Comparison of ENCODE assay signal across 35 cellular contexts in genomic region chr2:82476094-82476493, GRCh38.
"Had no signal": no experiment of that assay in that cellular context is flagged by ENCODE, and none has a peak within 500 bp of the region (broad histone marks: within the 10 kb centered on the region; RNA-seq: fewer than 3 reads in every experiment).

No MANE protein-coding gene starts in this region.

- H3K9me3 ChIP-seq: MG63 had no signal

- H3K36me3 ChIP-seq: MG63 had no signal

- H3K4me3 ChIP-seq: MG63 had no signal

- H3K27me3 ChIP-seq: MG63 had no signal

- DNase-seq: Karpas-422, Kasumi-1, MG63, MM.1S, MV-4-11, NCI-H1048, NCI-H1092, NCI-H1092 treated with DMSO at 0.1 percent for 48 hours, NCI-H1105, NCI-H1105 treated with DMSO at 0.1 percent for 48 hours, NCI-H1417, NCI-H1417 treated with DMSO at 0.1 percent for 48 hours, NCI-H1436, NCI-H1436 treated with DMSO at 0.1 percent for 48 hours, NCI-H146, NCI-H1694, NCI-H1694 treated with DMSO at 0.1 percent for 48 hours, NCI-H187, NCI-H187 treated with DMSO at 0.1 percent for 48 hours, NCI-H1930, NCI-H2029, NCI-H2029 treated with DMSO at 0.1 percent for 48 hours, NCI-H2081, NCI-H2081 treated with DMSO at 0.1 percent for 48 hours, NCI-H2107, NCI-H2171, NCI-H2171 treated with DMSO at 0.1 percent for 48 hours, NCI-H2227 treated with DMSO at 0.1 percent for 48 hours, NCI-H226, NCI-H345, NCI-H446, NCI-H446 treated with DMSO at 0.1 percent for 48 hours, NCI-H510A, NCI-H510A treated with DMSO at 0.1 percent for 48 hours, NCI-H524 had no signal
